ENCODE assay signal across 24 cellular contexts in the genomic region with DNA sequence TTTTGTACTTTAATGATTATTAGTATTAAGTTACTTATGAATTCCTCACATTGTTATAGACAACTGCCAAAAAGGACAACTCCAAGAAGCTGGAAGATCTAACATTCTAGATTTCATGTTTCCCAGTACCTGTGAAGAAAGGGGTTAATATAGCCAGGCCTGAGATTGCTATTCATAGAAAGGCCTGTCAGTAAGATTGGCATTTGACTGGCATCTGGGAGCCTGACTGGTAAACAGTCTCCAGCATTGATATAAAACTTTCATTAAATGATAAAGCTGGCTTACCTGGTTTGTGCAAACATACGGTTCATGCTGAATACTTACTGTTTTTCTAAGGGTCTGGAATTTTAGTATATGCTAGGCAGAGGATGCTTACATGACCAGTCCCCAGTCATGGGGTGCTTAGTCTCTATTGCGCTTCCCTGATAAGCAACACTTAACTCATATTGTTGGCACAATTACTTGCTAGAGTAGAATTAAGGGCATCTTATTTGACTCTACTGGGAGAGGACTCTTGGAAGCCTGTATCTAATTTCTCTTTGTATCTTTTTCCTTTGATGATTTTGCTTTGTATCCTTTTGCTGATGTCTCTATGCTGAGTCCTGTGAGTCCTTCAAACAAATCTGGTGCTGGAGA.
DNase-seq lines count a peak whose midpoint lies in the region; ATAC-seq and TF ChIP-seq lines count a peak whose summit lies in the region.
"Had no signal": no experiment of that assay in that cellular context is flagged by ENCODE, and none has a peak within 500 bp of the region (broad histone marks: within the 10 kb centered on the region; RNA-seq: fewer than 3 reads in every experiment).

No MANE protein-coding gene starts in this region.

- H3K9me3 ChIP-seq in left ventricle myocardium inferior (replicated peaks) (no peaks in the 10 kb centered on the region), right atrium auricular region (no peaks in the 10 kb centered on the region), neural cell (ENCODE audit: low read length) (no peaks in the 10 kb centered on the region), WERI-Rb-1 (ENCODE audit: severe bottlenecking) (no peaks in the 10 kb centered on the region)
- H3K9me3 ChIP-seq: BE2C, BLaER1 had no signal

- no peaks in the 10 kb centered on the region for H3F3A ChIP-seq in neural cell (ENCODE audit: insufficient read depth, low read length, poor library complexity, severe bottlenecking)

- no peaks in the 10 kb centered on the region for H4K20me1 ChIP-seq in neural cell (ENCODE audit: insufficient read depth)
- H4K20me1 ChIP-seq: BLaER1 had no signal

- no peak overlapping the region for H3K9ac ChIP-seq in neural cell (ENCODE audit: low read length)
- H3K9ac ChIP-seq: BLaER1 had no signal

- H3K4me1 ChIP-seq in left ventricle myocardium inferior, result peaks cover 14% of the 10 kb centered on the region
- H3K4me1 ChIP-seq in right atrium auricular region, result no peaks in the 10 kb centered on the region
- H3K4me1 ChIP-seq: BE2C, BLaER1 had no signal

- H3K27ac ChIP-seq in left ventricle myocardium inferior (replicated peaks) (no peak overlapping the region), right atrium auricular region (no peak overlapping the region), neural cell (ENCODE audit: low read length) (no peak overlapping the region), WERI-Rb-1 (no peak overlapping the region)
- H3K27ac ChIP-seq: BLaER1 had no signal

- no peaks in the 10 kb centered on the region for H3K9me2 ChIP-seq in neural cell (ENCODE audit: insufficient read depth, low read length)

- TF ChIP-seq RAD21 in neural cell (conservative IDR thresholded peaks at IDR 0.05), result no peak

- intact Hi-C loops in Right ventricle myocardium superior (cut with DNase I), result no loop called here
- intact Hi-C loops in left ventricle myocardium inferior (cut with micrococcal nuclease), result no loop called here
- intact Hi-C loops in left ventricle myocardium superior (cut with micrococcal nuclease), result no loop called here

- H3K79me2 ChIP-seq in neural cell (replicated peaks; ENCODE audit: insufficient read depth, low read length), result no peaks in the 10 kb centered on the region

- no peak overlapping the region for H3K4me3 ChIP-seq in left ventricle myocardium inferior
- H3K4me3 ChIP-seq in right atrium auricular region, result no peak overlapping the region
- no peak overlapping the region for H3K4me3 ChIP-seq in neural cell (ENCODE audit: low read length)
- H3K4me3 ChIP-seq in WERI-Rb-1 (ENCODE audit: low read depth, low read length), result no peak overlapping the region
- H3K4me3 ChIP-seq: BLaER1, GM12878 had no signal

- ATAC-seq in Right ventricle myocardium superior (ENCODE audit: poor library complexity), result peak; percentile 67
- ATAC-seq in left ventricle myocardium superior, result peak; percentile 93
- ATAC-seq: GM12878 had no signal

- H3K36me3 ChIP-seq in left ventricle myocardium inferior, result no peaks in the 10 kb centered on the region
- no peaks in the 10 kb centered on the region for H3K36me3 ChIP-seq in right atrium auricular region
- H3K36me3 ChIP-seq in neural cell (ENCODE audit: insufficient read depth, low read length), result no peaks in the 10 kb centered on the region
- no peaks in the 10 kb centered on the region for H3K36me3 ChIP-seq in WERI-Rb-1
- H3K36me3 ChIP-seq: BE2C, BLaER1 had no signal

- peak; percentile 95 for TF ChIP-seq EP300 in neural cell (conservative IDR thresholded peaks at IDR 0.05; ENCODE audit: poor library complexity, severe bottlenecking)

- H3K4me2 ChIP-seq in neural cell (ENCODE audit: low read length), result no peak overlapping the region
- H3K4me2 ChIP-seq: BLaER1 had no signal

- DNase-seq in Right ventricle myocardium superior (no peak), left ventricle myocardium inferior (no peak), left ventricle myocardium superior (no peak), right atrium auricular region (ENCODE audit: low spot score) (no peak), WERI-Rb-1 (no peak), NCI-H146 (lab: John Stamatoyannopoulos, UW) (no peak)
- DNase-seq: 8988T; ACHN; BE2C; C1 segment of cervical spinal cord; CD4-positive, alpha-beta memory T cell; CD4-positive, CD25-positive, alpha-beta regulatory T cell; CD8-positive, alpha-beta memory T cell; COR-L47; DMS 273 treated with DMSO at 0.1 percent for 48 hours; DMS153; DMS53; DMS79; DND-41; EL; GDM1 had no signal

- no peak overlapping the region for H2AFZ ChIP-seq in neural cell (ENCODE audit: low read depth, low read length)

- TF ChIP-seq CTCF in left ventricle myocardium inferior (IDR thresholded peaks at IDR 0.05; ENCODE audit: borderline replicate concordance), result no peak
- no peak for TF ChIP-seq CTCF in right atrium auricular region (IDR thresholded peaks at IDR 0.05)
- no peak for TF ChIP-seq CTCF in neural cell (IDR thresholded peaks at IDR 0.05; ENCODE audit: poor library complexity, severe bottlenecking)
- TF ChIP-seq CTCF in WERI-Rb-1 (IDR thresholded peaks at IDR 0.05; ENCODE audit: low read depth, low read length), result no peak

- H3K27me3 ChIP-seq in left ventricle myocardium inferior (ENCODE audit: low read depth), result no peaks in the 10 kb centered on the region
- no peaks in the 10 kb centered on the region for H3K27me3 ChIP-seq in right atrium auricular region
- H3K27me3 ChIP-seq in neural cell (ENCODE audit: insufficient read depth, low read depth, low read length), result no peaks in the 10 kb centered on the region
- H3K27me3 ChIP-seq in WERI-Rb-1 (ENCODE audit: insufficient read depth, low read depth, severe bottlenecking), result no peaks in the 10 kb centered on the region
- H3K27me3 ChIP-seq: BE2C, BLaER1 had no signal

TF ChIP-seq in neural cell, 6 proteins besides CTCF, POLR2A, EP300 and RAD21:
- TF ChIP-seq EZH2 (IDR thresholded peaks at IDR 0.05; ENCODE audit: borderline replicate concordance, insufficient read depth, low read length, poor library complexity, severe bottlenecking), result no peak
- peak; percentile 65 for TF ChIP-seq POLR2AphosphoS5 (IDR thresholded peaks at IDR 0.05)
